ENCODE assay signal across 20 cellular contexts in the genomic region with DNA sequence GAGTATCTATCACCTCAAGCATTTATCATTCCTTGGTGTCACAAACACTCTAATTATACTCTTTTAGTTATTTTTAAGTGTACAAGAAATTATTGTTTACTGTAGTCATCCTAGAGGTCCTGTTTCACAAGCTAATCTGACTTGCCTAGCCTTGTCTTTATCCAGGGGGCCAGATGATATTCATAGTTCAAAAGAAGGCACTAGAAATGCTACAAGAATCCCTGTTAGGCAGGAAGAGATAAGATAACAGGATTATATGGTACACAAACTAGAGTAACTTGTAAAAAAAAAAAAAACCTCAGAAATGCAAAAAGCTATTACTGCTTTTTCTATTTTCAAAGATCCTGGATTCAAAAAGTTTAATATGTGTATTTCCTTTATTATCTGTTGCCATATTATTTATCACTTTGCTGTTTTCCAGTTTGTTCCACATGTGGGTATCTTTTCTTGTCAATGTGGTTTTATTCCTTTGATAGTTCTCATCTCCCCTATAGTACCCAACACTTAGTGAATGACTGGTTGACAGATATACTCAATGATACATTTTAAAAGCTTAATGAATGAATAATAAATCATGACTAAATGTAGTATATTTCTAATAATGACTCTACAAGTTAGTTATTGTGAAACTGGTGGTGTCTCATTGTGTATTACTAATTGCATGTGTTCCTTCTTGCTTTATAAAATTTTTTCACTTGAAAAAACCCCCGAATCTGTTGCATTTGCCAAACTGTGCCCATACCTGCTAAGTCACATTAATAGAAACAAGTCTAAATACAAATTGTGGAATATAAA.
DNase-seq lines count a peak whose midpoint lies in the region; ATAC-seq, FAIRE-seq and TF ChIP-seq lines count a peak whose summit lies in the region.
"Had no signal": no experiment of that assay in that cellular context is flagged by ENCODE, and none has a peak within 500 bp of the region (broad histone marks: within the 10 kb centered on the region; RNA-seq: fewer than 3 reads in every experiment).

No MANE protein-coding gene starts in this region.

- ATAC-seq in T-helper 17 cell = no peak
- no peak for ATAC-seq in central memory CD8-positive, alpha-beta T cell (replicated peaks; ENCODE audit: extremely low read depth, poor library complexity, severe bottlenecking)
- ATAC-seq in activated CD8-positive, alpha-beta T cell treated with anti-CD3 and anti-CD28 coated beads, Interleukin-2, amount 10 ng/mL, durations not matched to agents 7 days and 5 days = no peak
- ATAC-seq: PC-3 had no signal

- no peak overlapping the region for H3K4me3 ChIP-seq in kidney (ENCODE audit: low read length in 2 of 2)

- H3K9ac ChIP-seq in kidney (ENCODE audit: low read length in 2 of 2) = no peak overlapping the region

- no peaks in the 10 kb centered on the region for H3K36me3 ChIP-seq in kidney (ENCODE audit: control insufficient read depth in 1 of 2, insufficient read depth in 2 of 2, low read length in 2 of 2)

- POLR2A ChIA-PET in activated CD8-positive, alpha-beta T cell treated with anti-CD3 and anti-CD28 coated beads, Interleukin-2, amount 10 ng/mL, durations not matched to agents 7 days and 5 days (lab: Charles Lee) = no interaction called here

- CTCF ChIA-PET in activated CD8-positive, alpha-beta T cell treated with anti-CD3 and anti-CD28 coated beads, Interleukin-2, amount 10 ng/mL, durations not matched to agents 7 days and 5 days (lab: Charles Lee) = no interaction called here

- no peak overlapping the region for H3K4me3 Mint-ChIP-seq in T-helper 17 cell
- no peak overlapping the region for H3K4me3 Mint-ChIP-seq in central memory CD8-positive, alpha-beta T cell
- H3K4me3 Mint-ChIP-seq in activated CD8-positive, alpha-beta T cell treated with anti-CD3 and anti-CD28 coated beads, Interleukin-2, amount 10 ng/mL, durations not matched to agents 7 days and 5 days = no peak overlapping the region
- H3K4me3 Mint-ChIP-seq: CD14-positive monocyte, H9 had no signal

- intact Hi-C loops in kidney (cut with DNase I) = no loop called here

- peaks cover 2% of the 10 kb centered on the region for H3K4me1 Mint-ChIP-seq in T-helper 17 cell
- H3K4me1 Mint-ChIP-seq in central memory CD8-positive, alpha-beta T cell = no peaks in the 10 kb centered on the region
- H3K4me1 Mint-ChIP-seq in activated CD8-positive, alpha-beta T cell treated with anti-CD3 and anti-CD28 coated beads, Interleukin-2, amount 10 ng/mL, durations not matched to agents 7 days and 5 days (ENCODE audit: low read depth) = no peaks in the 10 kb centered on the region
- H3K4me1 Mint-ChIP-seq: CD14-positive monocyte, H9 had no signal

- no peaks in the 10 kb centered on the region for H3K9me3 Mint-ChIP-seq in central memory CD8-positive, alpha-beta T cell
- H3K9me3 Mint-ChIP-seq in activated CD8-positive, alpha-beta T cell treated with anti-CD3 and anti-CD28 coated beads, Interleukin-2, amount 10 ng/mL, durations not matched to agents 7 days and 5 days (ENCODE audit: insufficient read depth) = no peaks in the 10 kb centered on the region
- H3K9me3 Mint-ChIP-seq: CD14-positive monocyte, H9 had no signal

- DNase-seq in GM12891 (ENCODE audit: insufficient read length, low spot score) = no peak
- DNase-seq in T-helper 17 cell = no peak
- no peak for DNase-seq in central memory CD8-positive, alpha-beta T cell (ENCODE audit: low spot score in 2 of 2)
- DNase-seq in kidney = no peak
- no peak for DNase-seq in Ammon's horn (ENCODE audit: low spot score)
- no peak for DNase-seq in activated CD8-positive, alpha-beta T cell treated with anti-CD3 and anti-CD28 coated beads, Interleukin-2, amount 10 ng/mL, durations not matched to agents 7 days and 5 days
- no peak for DNase-seq in cerebellum (ENCODE audit: low spot score)
- DNase-seq: AML-193, DMS 273 treated with DMSO at 0.1 percent for 48 hours, GDM1, H9, NCI-H1417 treated with DMSO at 0.1 percent for 48 hours, NCI-H187 treated with DMSO at 0.1 percent for 48 hours, NCI-H2227 treated with DMSO at 0.1 percent for 48 hours, NCI-H524, NCI-H82, PC-3, RPMI8226, SIG-M5 had no signal

- peak; percentile 60 for FAIRE-seq in GM12891 (lab: Jason Lieb, UNC)
- peak; percentile 23 for FAIRE-seq in kidney (lab: Jason Lieb, UNC)

- no peaks in the 10 kb centered on the region for H3K4me1 ChIP-seq in kidney (ENCODE audit: control insufficient read depth in 1 of 2, insufficient read depth in 1 of 2, low read depth in 1 of 2, low read length in 2 of 2)

- H3K36me3 Mint-ChIP-seq in T-helper 17 cell (ENCODE audit: low read depth) = no peaks in the 10 kb centered on the region
- peaks cover 11% of the 10 kb centered on the region for H3K36me3 Mint-ChIP-seq in central memory CD8-positive, alpha-beta T cell (ENCODE audit: insufficient read depth)
- H3K36me3 Mint-ChIP-seq in activated CD8-positive, alpha-beta T cell treated with anti-CD3 and anti-CD28 coated beads, Interleukin-2, amount 10 ng/mL, durations not matched to agents 7 days and 5 days (ENCODE audit: low read depth) = peaks cover 3% of the 10 kb centered on the region

- no peak for TF ChIP-seq POLR2A in GM12891 (IDR thresholded peaks at IDR 0.05; ENCODE audit: low read depth, low read length)

- H3K27ac ChIP-seq in kidney (ENCODE audit: low read depth in 2 of 2, low read length in 2 of 2) = no peak overlapping the region

- no peak for TF ChIP-seq CTCF in kidney (IDR thresholded peaks at IDR 0.05; ENCODE audit: borderline replicate concordance, extremely low read depth, insufficient read depth)

- H3K9me3 ChIP-seq in T-helper 17 cell (ENCODE audit: control insufficient read depth, low read length, poor library complexity, severe bottlenecking) (no peaks in the 10 kb centered on the region), kidney (ENCODE audit: control insufficient read depth in 1 of 2, low read length in 2 of 2) (no peaks in the 10 kb centered on the region)

- H3K27ac Mint-ChIP-seq in T-helper 17 cell = peak overlapping the region; percentile 68
- peak overlapping the region; percentile 5 for H3K27ac Mint-ChIP-seq in central memory CD8-positive, alpha-beta T cell (ENCODE audit: low read depth)
- H3K27ac Mint-ChIP-seq in activated CD8-positive, alpha-beta T cell treated with anti-CD3 and anti-CD28 coated beads, Interleukin-2, amount 10 ng/mL, durations not matched to agents 7 days and 5 days = no peak overlapping the region
- H3K27ac Mint-ChIP-seq: H9 had no signal

- H3K27me3 Mint-ChIP-seq in T-helper 17 cell = no peaks in the 10 kb centered on the region
- H3K27me3 Mint-ChIP-seq in central memory CD8-positive, alpha-beta T cell = no peaks in the 10 kb centered on the region
- H3K27me3 Mint-ChIP-seq in activated CD8-positive, alpha-beta T cell treated with anti-CD3 and anti-CD28 coated beads, Interleukin-2, amount 10 ng/mL, durations not matched to agents 7 days and 5 days (ENCODE audit: low read depth) = no peaks in the 10 kb centered on the region

TF ChIP-seq in GM12891, 5 proteins besides CTCF, POLR2A, EP300 and RAD21:
- TF ChIP-seq POU2F2 (IDR thresholded peaks at IDR 0.05; ENCODE audit: low read depth, low read length) (no peak), SPI1 (IDR thresholded peaks at IDR 0.05; ENCODE audit: low read depth, low read length) (no peak), POLR2AphosphoS5 (IDR thresholded peaks at IDR 0.05; ENCODE audit: low read depth, low read length) (no peak), PAX5 (IDR thresholded peaks at IDR 0.05; ENCODE audit: insufficient read depth, low read length, severe bottlenecking) (no peak), TAF1 (IDR thresholded peaks at IDR 0.05; ENCODE audit: low read depth, low read length) (no peak)
TF ChIP-seq in GM12891: peak in this region for 0.
